ENCODE assay signal across 34 cellular contexts in the genomic region with DNA sequence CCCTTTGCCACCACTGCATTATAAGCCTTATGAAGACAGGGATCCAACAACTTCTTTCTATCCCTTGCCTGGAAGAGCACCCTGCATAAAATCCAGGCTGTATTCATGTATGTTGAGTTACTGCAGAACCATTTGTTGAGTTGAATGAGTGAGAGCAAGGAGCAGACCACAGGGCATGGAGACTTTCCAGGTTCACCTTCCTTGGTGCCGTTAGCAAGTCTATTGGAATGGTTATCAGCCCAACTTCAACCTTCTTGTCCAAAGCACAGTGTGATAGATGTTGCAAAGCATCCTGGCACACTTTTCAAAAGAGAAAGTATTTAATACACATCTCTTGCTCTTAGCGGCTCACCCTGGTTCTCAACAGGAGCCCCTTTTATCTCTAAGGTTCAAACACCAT.
DNase-seq lines count a peak whose midpoint lies in the region; FAIRE-seq and TF ChIP-seq lines count a peak whose summit lies in the region.
"Had no signal": no experiment of that assay in that cellular context is flagged by ENCODE, and none has a peak within 500 bp of the region (broad histone marks: within the 10 kb centered on the region; RNA-seq: fewer than 3 reads in every experiment).

No MANE protein-coding gene starts in this region.

- no peak overlapping the region for H2AFZ ChIP-seq in astrocyte (ENCODE audit: low read depth, low read length)

- H3K4me1 Mint-ChIP-seq in astrocyte (ENCODE audit: low read depth, unreplicated experiment) (no peaks in the 10 kb centered on the region), Calu3 (ENCODE audit: low read depth, unreplicated experiment) (no peaks in the 10 kb centered on the region)

- H3K4me2 ChIP-seq in astrocyte (ENCODE audit: low read length) = no peak overlapping the region
- H3K4me2 ChIP-seq: A549, BLaER1 had no signal

- H3K4me3 ChIP-seq in astrocyte (ENCODE audit: insufficient read depth, low read depth, low read length) = no peak overlapping the region
- H3K4me3 ChIP-seq: A549; BLaER1; BLaER1 treated with 17β-estradiol and CSF1 and Interleukin-3, amounts not matched to agents 10 nM and 100 nM had no signal

- H3K27ac Mint-ChIP-seq in astrocyte (ENCODE audit: unreplicated experiment) = no peak overlapping the region
- no peak overlapping the region for H3K27ac Mint-ChIP-seq in Calu3 (ENCODE audit: unreplicated experiment)
- H3K27ac Mint-ChIP-seq: B cell; CD14-positive monocyte; CD4-positive, alpha-beta T cell; CD4-positive, CD25-positive, alpha-beta regulatory T cell; CD8-positive, alpha-beta memory T cell; CD8-positive, alpha-beta T cell had no signal

- CTCF ChIA-PET in Calu3 (lab: Charles Lee) = no interaction called here

- H3K4me1 ChIP-seq in astrocyte (ENCODE audit: insufficient read depth, low read length) = no peaks in the 10 kb centered on the region
- H3K4me1 ChIP-seq: BE2C, Caco-2 had no signal

- H3K27me3 ChIP-seq in astrocyte (ENCODE audit: insufficient read depth, low read length) = no peaks in the 10 kb centered on the region
- H3K27me3 ChIP-seq: BE2C; BLaER1; BLaER1 treated with 17β-estradiol and CSF1 and Interleukin-3, amounts not matched to agents 10 nM and 100 nM had no signal

- H3K9me3 Mint-ChIP-seq in astrocyte (ENCODE audit: unreplicated experiment) = peaks cover 2% of the 10 kb centered on the region
- H3K9me3 Mint-ChIP-seq in Calu3 (ENCODE audit: low read depth, unreplicated experiment) = no peaks in the 10 kb centered on the region
- H3K9me3 Mint-ChIP-seq: CD14-positive monocyte; CD4-positive, alpha-beta T cell; CD8-positive, alpha-beta memory T cell; CD8-positive, alpha-beta T cell had no signal

- no peaks in the 10 kb centered on the region for H3K79me2 ChIP-seq in astrocyte (ENCODE audit: insufficient read depth, low read length)

- H3K27me3 Mint-ChIP-seq in astrocyte (ENCODE audit: low read depth, unreplicated experiment) = peaks cover 14% of the 10 kb centered on the region
- no peaks in the 10 kb centered on the region for H3K27me3 Mint-ChIP-seq in Calu3 (ENCODE audit: unreplicated experiment)

- no peak overlapping the region for H3K27ac ChIP-seq in astrocyte (ENCODE audit: low read depth, low read length)
- H3K27ac ChIP-seq: 22Rv1; A549; BLaER1; BLaER1 treated with 17β-estradiol and CSF1 and Interleukin-3, amounts not matched to agents 10 nM and 100 nM; C4-2B had no signal

- TF ChIP-seq CTCF in astrocyte (IDR thresholded peaks at IDR 0.05; ENCODE audit: insufficient read depth, low read depth, low read length) = no peak
- no peak for TF ChIP-seq CTCF in Calu3 (IDR thresholded peaks at IDR 0.05; ENCODE audit: unreplicated experiment)

- no peaks in the 10 kb centered on the region for H3K9me3 ChIP-seq in astrocyte (ENCODE audit: insufficient read depth, low read depth, low read length)
- H3K9me3 ChIP-seq: A549; BE2C; BLaER1; BLaER1 treated with 17β-estradiol and CSF1 and Interleukin-3, amounts not matched to agents 10 nM and 100 nM; Caco-2 had no signal

- no peaks in the 10 kb centered on the region for H3K36me3 ChIP-seq in astrocyte (ENCODE audit: insufficient read depth, low read length)
- H3K36me3 ChIP-seq: BE2C; BLaER1; BLaER1 treated with 17β-estradiol and CSF1 and Interleukin-3, amounts not matched to agents 10 nM and 100 nM had no signal

- no peak overlapping the region for H3K9ac ChIP-seq in astrocyte (ENCODE audit: low read length)
- H3K9ac ChIP-seq: BLaER1; BLaER1 treated with 17β-estradiol and CSF1 and Interleukin-3, amounts not matched to agents 10 nM and 100 nM had no signal

- FAIRE-seq in astrocyte (lab: Jason Lieb, UNC) = no peak
- FAIRE-seq: A204.1, A549, D721Med had no signal

- intact Hi-C loops in Calu3 (cut with micrococcal nuclease; ENCODE audit: unreplicated experiment) = no loop called here

- H4K20me1 ChIP-seq in astrocyte (ENCODE audit: insufficient read depth, low read length) = no peaks in the 10 kb centered on the region
- H4K20me1 ChIP-seq: BLaER1; BLaER1 treated with 17β-estradiol and CSF1 and Interleukin-3, amounts not matched to agents 10 nM and 100 nM had no signal

- BruUV-seq in Calu3 (replicated peaks; lab: Mats Ljungman, UMichigan) = no TSS peak

- H3K4me3 Mint-ChIP-seq in astrocyte (ENCODE audit: unreplicated experiment) = no peak overlapping the region
- H3K4me3 Mint-ChIP-seq in Calu3 (ENCODE audit: low read depth, unreplicated experiment) = no peak overlapping the region
- H3K4me3 Mint-ChIP-seq: B cell; CD14-positive monocyte; CD4-positive, alpha-beta memory T cell; CD4-positive, alpha-beta T cell; CD4-positive, CD25-positive, alpha-beta regulatory T cell; CD8-positive, alpha-beta memory T cell; CD8-positive, alpha-beta T cell had no signal

- DNase-seq in amniotic epithelial cell (ENCODE audit: low read depth) = peak; percentile 11
- DNase-seq in astrocyte (ENCODE audit: low read depth) = peak; percentile 78
- DNase-seq in astrocyte of the hippocampus (ENCODE audit: low read depth, low spot score) = peak; percentile 8
- no peak for DNase-seq in OCI-M1 (lab: John Stamatoyannopoulos, UW)
- no peak for DNase-seq in Calu3
- DNase-seq in cerebellar cortex (ENCODE audit: low spot score) = no peak
- DNase-seq: 8988T; ACHN; AML-193; BE2C; C1 segment of cervical spinal cord; Caco-2; CD4-positive, alpha-beta memory T cell; CD4-positive, alpha-beta T cell; CD4-positive, CD25-positive, alpha-beta regulatory T cell; CD8-positive, alpha-beta memory T cell; CD8-positive, alpha-beta T cell; COR-L47; DMS 273 treated with DMSO at 0.1 percent for 48 hours; DMS153; DMS53; DMS79; DMS79 treated with DMSO at 0.1 percent for 48 hours; DND-41; EL had no signal

- H3K36me3 Mint-ChIP-seq in astrocyte (ENCODE audit: low read depth, unreplicated experiment) (no peaks in the 10 kb centered on the region), Calu3 (ENCODE audit: insufficient read depth, unreplicated experiment) (no peaks in the 10 kb centered on the region)
- H3K36me3 Mint-ChIP-seq: CD14-positive monocyte; CD4-positive, alpha-beta memory T cell; CD4-positive, CD25-positive, alpha-beta regulatory T cell; CD8-positive, alpha-beta memory T cell; CD8-positive, alpha-beta T cell had no signal

Comparison
In these comparisons a context has a peak if more than half of its experiments do, and no peak if none do; other contexts are left out.
1. DNase-seq: peak in amniotic epithelial cell (single experiment), astrocyte (single experiment) and astrocyte of the hippocampus (single experiment); none in OCI-M1 (single experiment), Calu3 (single experiment) and cerebellar cortex (single experiment).